Comparison of ENCODE assay signal across 1 cellular context in the genomic region with DNA sequence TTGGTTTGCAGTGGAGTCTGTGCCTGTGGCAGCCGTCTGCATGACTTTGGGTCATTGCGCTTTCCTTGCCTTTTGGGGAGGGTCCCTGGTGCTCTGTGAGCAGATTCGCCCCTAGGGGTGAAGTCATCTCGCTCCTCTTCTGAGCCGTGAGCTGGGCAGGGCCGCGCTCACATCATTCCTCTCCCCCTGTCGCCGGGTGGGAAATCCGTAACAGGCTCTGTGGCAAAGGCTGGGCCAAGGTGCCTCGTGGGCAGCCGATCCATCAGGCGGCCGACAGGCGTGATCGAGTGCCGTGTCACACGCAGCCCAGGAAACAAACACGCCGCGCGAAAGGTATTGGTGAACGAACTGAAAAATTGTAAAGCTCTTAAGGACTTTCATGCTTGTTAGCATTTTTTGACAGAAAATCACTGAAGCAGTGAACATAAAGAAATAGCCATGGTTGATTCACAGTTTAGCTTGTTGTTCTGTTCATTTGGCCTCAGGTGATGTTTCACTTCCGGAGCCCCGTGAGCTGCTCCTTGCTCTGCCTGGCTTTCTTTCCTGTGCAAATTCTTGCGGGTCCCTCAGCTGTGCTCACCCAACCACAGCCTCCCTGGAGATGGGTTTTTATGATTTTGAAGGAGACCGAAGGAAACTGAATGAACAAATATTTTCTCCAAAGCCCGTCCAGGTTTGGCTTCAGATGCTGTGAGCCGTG.
TF ChIP-seq lines count a peak whose summit lies in the region.

No MANE protein-coding gene starts in this region.

TF ChIP-seq in GM23338, 12 proteins besides CTCF, POLR2A, EP300 and RAD21:
- TF ChIP-seq, protein P1, sequence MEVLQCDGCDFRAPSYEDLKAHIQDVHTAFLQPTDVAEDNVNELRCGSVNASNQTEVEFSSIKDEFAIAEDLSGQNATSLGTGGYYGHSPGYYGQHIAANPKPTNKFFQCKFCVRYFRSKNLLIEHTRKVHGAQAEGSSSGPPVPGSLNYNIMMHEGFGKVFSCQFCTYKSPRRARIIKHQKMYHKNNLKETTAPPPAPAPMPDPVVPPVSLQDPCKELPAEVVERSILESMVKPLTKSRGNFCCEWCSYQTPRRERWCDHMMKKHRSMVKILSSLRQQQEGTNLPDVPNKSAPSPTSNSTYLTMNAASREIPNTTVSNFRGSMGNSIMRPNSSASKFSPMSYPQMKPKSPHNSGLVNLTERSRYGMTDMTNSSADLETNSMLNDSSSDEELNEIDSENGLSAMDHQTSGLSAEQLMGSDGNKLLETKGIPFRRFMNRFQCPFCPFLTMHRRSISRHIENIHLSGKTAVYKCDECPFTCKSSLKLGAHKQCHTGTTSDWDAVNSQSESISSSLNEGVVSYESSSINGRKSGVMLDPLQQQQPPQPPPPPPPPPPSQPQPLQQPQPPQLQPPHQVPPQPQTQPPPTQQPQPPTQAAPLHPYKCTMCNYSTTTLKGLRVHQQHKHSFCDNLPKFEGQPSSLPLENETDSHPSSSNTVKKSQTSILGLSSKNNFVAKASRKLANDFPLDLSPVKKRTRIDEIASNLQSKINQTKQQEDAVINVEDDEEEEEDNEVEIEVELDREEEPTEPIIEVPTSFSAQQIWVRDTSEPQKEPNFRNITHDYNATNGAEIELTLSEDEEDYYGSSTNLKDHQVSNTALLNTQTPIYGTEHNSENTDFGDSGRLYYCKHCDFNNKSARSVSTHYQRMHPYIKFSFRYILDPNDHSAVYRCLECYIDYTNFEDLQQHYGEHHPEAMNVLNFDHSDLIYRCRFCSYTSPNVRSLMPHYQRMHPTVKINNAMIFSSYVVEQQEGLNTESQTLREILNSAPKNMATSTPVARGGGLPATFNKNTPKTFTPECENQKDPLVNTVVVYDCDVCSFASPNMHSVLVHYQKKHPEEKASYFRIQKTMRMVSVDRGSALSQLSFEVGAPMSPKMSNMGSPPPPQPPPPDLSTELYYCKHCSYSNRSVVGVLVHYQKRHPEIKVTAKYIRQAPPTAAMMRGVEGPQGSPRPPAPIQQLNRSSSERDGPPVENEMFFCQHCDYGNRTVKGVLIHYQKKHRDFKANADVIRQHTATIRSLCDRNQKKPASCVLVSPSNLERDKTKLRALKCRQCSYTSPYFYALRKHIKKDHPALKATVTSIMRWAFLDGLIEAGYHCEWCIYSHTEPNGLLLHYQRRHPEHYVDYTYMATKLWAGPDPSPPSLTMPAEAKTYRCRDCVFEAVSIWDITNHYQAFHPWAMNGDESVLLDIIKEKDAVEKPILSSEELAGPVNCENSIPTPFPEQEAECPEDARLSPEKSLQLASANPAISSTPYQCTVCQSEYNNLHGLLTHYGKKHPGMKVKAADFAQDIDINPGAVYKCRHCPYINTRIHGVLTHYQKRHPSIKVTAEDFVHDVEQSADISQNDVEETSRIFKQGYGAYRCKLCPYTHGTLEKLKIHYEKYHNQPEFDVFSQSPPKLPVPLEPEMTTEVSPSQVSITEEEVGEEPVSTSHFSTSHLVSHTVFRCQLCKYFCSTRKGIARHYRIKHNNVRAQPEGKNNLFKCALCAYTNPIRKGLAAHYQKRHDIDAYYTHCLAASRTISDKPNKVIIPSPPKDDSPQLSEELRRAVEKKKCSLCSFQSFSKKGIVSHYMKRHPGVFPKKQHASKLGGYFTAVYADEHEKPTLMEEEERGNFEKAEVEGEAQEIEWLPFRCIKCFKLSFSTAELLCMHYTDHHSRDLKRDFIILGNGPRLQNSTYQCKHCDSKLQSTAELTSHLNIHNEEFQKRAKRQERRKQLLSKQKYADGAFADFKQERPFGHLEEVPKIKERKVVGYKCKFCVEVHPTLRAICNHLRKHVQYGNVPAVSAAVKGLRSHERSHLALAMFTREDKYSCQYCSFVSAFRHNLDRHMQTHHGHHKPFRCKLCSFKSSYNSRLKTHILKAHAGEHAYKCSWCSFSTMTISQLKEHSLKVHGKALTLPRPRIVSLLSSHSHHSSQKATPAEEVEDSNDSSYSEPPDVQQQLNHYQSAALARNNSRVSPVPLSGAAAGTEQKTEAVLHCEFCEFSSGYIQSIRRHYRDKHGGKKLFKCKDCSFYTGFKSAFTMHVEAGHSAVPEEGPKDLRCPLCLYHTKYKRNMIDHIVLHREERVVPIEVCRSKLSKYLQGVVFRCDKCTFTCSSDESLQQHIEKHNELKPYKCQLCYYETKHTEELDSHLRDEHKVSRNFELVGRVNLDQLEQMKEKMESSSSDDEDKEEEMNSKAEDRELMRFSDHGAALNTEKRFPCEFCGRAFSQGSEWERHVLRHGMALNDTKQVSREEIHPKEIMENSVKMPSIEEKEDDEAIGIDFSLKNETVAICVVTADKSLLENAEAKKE (CRISPR knock-in tag; IDR thresholded peaks at IDR 0.05) = no peak
- TF ChIP-seq EZH2 (IDR thresholded peaks at IDR 0.05; ENCODE audit: low read depth, unreplicated experiment) (no peak), CREB1 (CRISPR knock-in tag; IDR thresholded peaks at IDR 0.05; ENCODE audit: low read depth) (no peak), NANOG (IDR thresholded peaks at IDR 0.05; ENCODE audit: borderline replicate concordance) (no peak)
- TF ChIP-seq, protein P2, sequence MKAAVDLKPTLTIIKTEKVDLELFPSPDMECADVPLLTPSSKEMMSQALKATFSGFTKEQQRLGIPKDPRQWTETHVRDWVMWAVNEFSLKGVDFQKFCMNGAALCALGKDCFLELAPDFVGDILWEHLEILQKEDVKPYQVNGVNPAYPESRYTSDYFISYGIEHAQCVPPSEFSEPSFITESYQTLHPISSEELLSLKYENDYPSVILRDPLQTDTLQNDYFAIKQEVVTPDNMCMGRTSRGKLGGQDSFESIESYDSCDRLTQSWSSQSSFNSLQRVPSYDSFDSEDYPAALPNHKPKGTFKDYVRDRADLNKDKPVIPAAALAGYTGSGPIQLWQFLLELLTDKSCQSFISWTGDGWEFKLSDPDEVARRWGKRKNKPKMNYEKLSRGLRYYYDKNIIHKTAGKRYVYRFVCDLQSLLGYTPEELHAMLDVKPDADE (IDR thresholded peaks at IDR 0.05) = no peak
